ENCODE assay signal across 15 cellular contexts in genomic region chr13:77715233-77715891, GRCh38. TPM values are rescaled to one million over a fixed set of nuclear protein-coding genes. Genes with fewer than 3 reads are reported as not detected.
DNase-seq lines count a peak whose midpoint lies in the region; ATAC-seq lines count a peak whose summit lies in the region.
"Had no signal": no experiment of that assay in that cellular context is flagged by ENCODE, and none has a peak within 500 bp of the region (broad histone marks: within the 10 kb centered on the region; RNA-seq: fewer than 3 reads in every experiment).

No MANE protein-coding gene starts in this region.

- peak overlapping the region; percentile 7 for H3K27ac Mint-ChIP-seq in activated naive CD8-positive, alpha-beta T cell
- H3K27ac Mint-ChIP-seq in activated naive CD8-positive, alpha-beta T cell treated with anti-CD3 and anti-CD28 coated beads for 36 hours = no peak overlapping the region
- H3K27ac Mint-ChIP-seq in stimulated activated naive CD8-positive, alpha-beta T cell treated with anti-CD3 and anti-CD28 coated beads, Interleukin-15, amount 100 ng/mL, for 72 hours = peak overlapping the region in 1 of 2 donors; percentile 53

- H3K27me3 Mint-ChIP-seq in activated naive CD8-positive, alpha-beta T cell = no peaks in the 10 kb centered on the region
- no peaks in the 10 kb centered on the region for H3K27me3 Mint-ChIP-seq in activated naive CD8-positive, alpha-beta T cell treated with anti-CD3 and anti-CD28 coated beads for 36 hours
- H3K27me3 Mint-ChIP-seq in stimulated activated naive CD8-positive, alpha-beta T cell treated with anti-CD3 and anti-CD28 coated beads, Interleukin-15, amount 100 ng/mL, for 72 hours = no peaks in the 10 kb centered on the region
- H3K27me3 Mint-ChIP-seq: naive thymus-derived CD8-positive, alpha-beta T cell had no signal

- H3K4me3 ChIP-seq in aorta (ENCODE audit: low read length in 2 of 2) = no peak overlapping the region
- H3K4me3 ChIP-seq: SK-N-MC, upper lobe of right lung had no signal

- no peaks in the 10 kb centered on the region for H3K4me1 ChIP-seq in aorta (ENCODE audit: control insufficient read depth in 1 of 2, insufficient read depth in 2 of 2, low read length in 2 of 2)
- H3K4me1 ChIP-seq: upper lobe of right lung had no signal

- intact Hi-C loops in aorta (cut with DNase I) = no loop called here

- H3K4me1 Mint-ChIP-seq in activated naive CD8-positive, alpha-beta T cell (ENCODE audit: low read depth) = peaks cover 50% of the 10 kb centered on the region
- H3K4me1 Mint-ChIP-seq in activated naive CD8-positive, alpha-beta T cell treated with anti-CD3 and anti-CD28 coated beads for 36 hours = peaks cover 43% of the 10 kb centered on the region
- peaks cover 36% of the 10 kb centered on the region for H3K4me1 Mint-ChIP-seq in stimulated activated naive CD8-positive, alpha-beta T cell treated with anti-CD3 and anti-CD28 coated beads, Interleukin-15, amount 100 ng/mL, for 72 hours

- H3K36me3 ChIP-seq in aorta (ENCODE audit: control insufficient read depth in 1 of 2, insufficient read depth in 2 of 2, low read length in 1 of 2) = peaks cover 0 to 2% of the 10 kb centered on the region in 2 donors
- H3K36me3 ChIP-seq: upper lobe of right lung had no signal

- DNase-seq in activated naive CD8-positive, alpha-beta T cell treated with anti-CD3 and anti-CD28 coated beads for 36 hours = no peak
- no peak for DNase-seq in stimulated activated naive CD8-positive, alpha-beta T cell treated with anti-CD3 and anti-CD28 coated beads, Interleukin-15, amount 100 ng/mL, for 72 hours
- no peak for DNase-seq in aorta
- DNase-seq in NCI-H774 (lab: John Stamatoyannopoulos, UW) = no peak
- DNase-seq in effector CD8-positive, alpha-beta T cell (lab: John Stamatoyannopoulos, UW) = no peak
- DNase-seq: dorsolateral prefrontal cortex; MV-4-11; naive thymus-derived CD8-positive, alpha-beta T cell; stimulated activated CD4-positive, alpha-beta T cell treated with anti-CD3 and anti-CD28 coated beads, Interleukin-2, amount 100 ng/mL, for 24 hours; upper lobe of right lung; WERI-Rb-1 had no signal

- H3K4me3 Mint-ChIP-seq in activated naive CD8-positive, alpha-beta T cell = no peak overlapping the region
- no peak overlapping the region for H3K4me3 Mint-ChIP-seq in activated naive CD8-positive, alpha-beta T cell treated with anti-CD3 and anti-CD28 coated beads for 36 hours
- H3K4me3 Mint-ChIP-seq in stimulated activated naive CD8-positive, alpha-beta T cell treated with anti-CD3 and anti-CD28 coated beads, Interleukin-15, amount 100 ng/mL, for 72 hours = no peak overlapping the region

- ATAC-seq in GM21528 (IDR thresholded peaks at IDR 0.05; ENCODE audit: low FRiP score, unreplicated experiment) (peak; percentile 65), HG03064 (IDR thresholded peaks at IDR 0.05; ENCODE audit: low read depth, unreplicated experiment) (peak; percentile 72), aorta (ENCODE audit: low FRiP score) (no peak)
- ATAC-seq in stimulated activated naive CD8-positive, alpha-beta T cell treated with anti-CD3 and anti-CD28 coated beads, Interleukin-15, amount 100 ng/mL, for 72 hours = peak; percentile 66
- ATAC-seq: naive thymus-derived CD8-positive, alpha-beta T cell; upper lobe of right lung had no signal

- 80 to 93% methylated on average over 1 of the region's 1 CpG for WGBS in aorta, 2 donors

- peaks cover 9% of the 10 kb centered on the region for H3K9me3 Mint-ChIP-seq in activated naive CD8-positive, alpha-beta T cell (ENCODE audit: low read depth)
- H3K9me3 Mint-ChIP-seq in activated naive CD8-positive, alpha-beta T cell treated with anti-CD3 and anti-CD28 coated beads for 36 hours = peaks cover 27% of the 10 kb centered on the region
- H3K9me3 Mint-ChIP-seq in stimulated activated naive CD8-positive, alpha-beta T cell treated with anti-CD3 and anti-CD28 coated beads, Interleukin-15, amount 100 ng/mL, for 72 hours = peaks cover 16 to 19% of the 10 kb centered on the region in 2 donors

- peaks cover 10% of the 10 kb centered on the region for H3K36me3 Mint-ChIP-seq in activated naive CD8-positive, alpha-beta T cell
- H3K36me3 Mint-ChIP-seq in activated naive CD8-positive, alpha-beta T cell treated with anti-CD3 and anti-CD28 coated beads for 36 hours = peaks cover 38% of the 10 kb centered on the region

- H3K27ac ChIP-seq in aorta (ENCODE audit: low read depth in 1 of 2, low read length in 2 of 2) = no peak overlapping the region
- H3K27ac ChIP-seq: SK-N-MC, upper lobe of right lung, WERI-Rb-1 had no signal

- no peaks in the 10 kb centered on the region for H3K27me3 ChIP-seq in aorta (ENCODE audit: control insufficient read depth in 1 of 2, insufficient read depth in 2 of 2, low read length in 1 of 2)
- H3K27me3 ChIP-seq: dorsolateral prefrontal cortex, upper lobe of right lung had no signal

- H3K9me3 ChIP-seq in aorta (ENCODE audit: control insufficient read depth, low read length) = no peaks in the 10 kb centered on the region
- H3K9me3 ChIP-seq: upper lobe of right lung had no signal

RNA-seq across cellular contexts. Expression of gene SLAIN1, which starts 17.9 kb away (rescaled TPM):
- total RNA-seq in activated naive CD8-positive, alpha-beta T cell treated with anti-CD3 and anti-CD28 coated beads for 36 hours = 10 to 100 TPM; 29.3 to 31.3 TPM
- total RNA-seq in aorta = 1 to 10 TPM; 8.3 to 9.0 TPM
- 1 to 10 TPM; 3.5 to 7.5 TPM for polyA plus RNA-seq in aorta
